10 cellular contexts compared by ENCODE assay signal in genomic region chr20:57476073-57476526, GRCh38. TPM values are rescaled to one million over a fixed set of nuclear protein-coding genes. Genes with fewer than 3 reads are reported as not detected.
DNase-seq lines count a peak whose midpoint lies in the region; ATAC-seq, FAIRE-seq and TF ChIP-seq lines count a peak whose summit lies in the region.
"Had no signal": no experiment of that assay in that cellular context is flagged by ENCODE, and none has a peak within 500 bp of the region (broad histone marks: within the 10 kb centered on the region; RNA-seq: fewer than 3 reads in every experiment).

No MANE protein-coding gene starts in this region.

- H3K4me3 ChIP-seq in Loucy (ENCODE audit: low read length, poor library complexity, severe bottlenecking) = peak overlapping the region; percentile 58
- H3K4me3 ChIP-seq in kidney (ENCODE audit: low read length in 2 of 2) = no peak overlapping the region

- TF ChIP-seq POLR2A in GM12892 (IDR thresholded peaks at IDR 0.05; ENCODE audit: low read depth, low read length) = peak; percentile 63; the same call in 1 of the 2 replicates

- intact Hi-C loops in kidney (cut with DNase I) = no loop called here

- 0 out of 2 replicates have a peak, but pooled peaks have one; percentile 17 for TF ChIP-seq CTCF in Loucy (conservative IDR thresholded peaks at IDR 0.05; ENCODE audit: low read length)
- no peak for TF ChIP-seq CTCF in kidney (IDR thresholded peaks at IDR 0.05; ENCODE audit: borderline replicate concordance, extremely low read depth, insufficient read depth)
- no peak for TF ChIP-seq CTCF in osteocyte (IDR thresholded peaks at IDR 0.05)

- peaks cover 9% of the 10 kb centered on the region for H3K4me1 Mint-ChIP-seq in osteocyte (ENCODE audit: unreplicated experiment)

- FAIRE-seq in GM12892 (lab: Jason Lieb, UNC) (peak; percentile 24), kidney (lab: Jason Lieb, UNC) (no peak)

- H2AFZ ChIP-seq in Loucy (ENCODE audit: low read length) = no peak overlapping the region

- H3K27me3 ChIP-seq in Loucy (ENCODE audit: insufficient read depth, low read length, poor library complexity, severe bottlenecking) = no peaks in the 10 kb centered on the region

- H3K9me3 ChIP-seq in Loucy (ENCODE audit: insufficient read depth, low read depth, low read length) (no peaks in the 10 kb centered on the region), kidney (ENCODE audit: control insufficient read depth in 1 of 2, low read length in 2 of 2) (no peaks in the 10 kb centered on the region)

- no peaks in the 10 kb centered on the region for H3K36me3 Mint-ChIP-seq in osteocyte (ENCODE audit: unreplicated experiment)

- H3K4me2 ChIP-seq in Loucy (ENCODE audit: low read depth, low read length, poor library complexity, severe bottlenecking) = peak overlapping the region; percentile 71

- no peaks in the 10 kb centered on the region for H3K9me3 Mint-ChIP-seq in osteocyte (ENCODE audit: unreplicated experiment)

- H3K79me2 ChIP-seq in Loucy (ENCODE audit: insufficient read depth, low read length) = no peaks in the 10 kb centered on the region

- DNase-seq in GM12892 (ENCODE audit: insufficient read length) (no peak), kidney (peak; percentile 26), HK-2 (ENCODE audit: unreplicated experiment) (no peak), osteocyte (ENCODE audit: extremely low spot score, unreplicated experiment) (no peak), HUDEP-2 (lab: John Stamatoyannopoulos, UW; ENCODE audit: unreplicated experiment in 76 of 76) (no peak)
- DNase-seq in stimulated activated naive CD4-positive, alpha-beta T cell treated with Interleukin-2 at 50 U/mL for 16 hours (lab: John Stamatoyannopoulos, UW) = no peak
- DNase-seq: DMS153, NCI-H1930 had no signal

- H4K20me1 ChIP-seq in Loucy (ENCODE audit: insufficient read depth, low read length, poor library complexity, severe bottlenecking) = no peaks in the 10 kb centered on the region

- peaks cover 19% of the 10 kb centered on the region for H3F3A ChIP-seq in Loucy (ENCODE audit: low read depth)

- no peak overlapping the region for H3K4me3 Mint-ChIP-seq in osteocyte (ENCODE audit: unreplicated experiment)

- no peak overlapping the region for H3K27ac Mint-ChIP-seq in osteocyte (ENCODE audit: unreplicated experiment)

- H3K4me1 ChIP-seq in Loucy (ENCODE audit: insufficient read depth, low read length, poor library complexity, severe bottlenecking) (peaks cover 83% of the 10 kb centered on the region), kidney (ENCODE audit: control insufficient read depth in 1 of 2, insufficient read depth in 1 of 2, low read depth in 1 of 2, low read length in 2 of 2) (no peaks in the 10 kb centered on the region)

- no peak overlapping the region for H3K27ac ChIP-seq in kidney (ENCODE audit: low read depth in 2 of 2, low read length in 2 of 2)

- H3K9ac ChIP-seq in Loucy (ENCODE audit: low read depth, low read length, poor library complexity, severe bottlenecking) (peak overlapping the region; percentile 72), kidney (ENCODE audit: low read length in 2 of 2) (no peak overlapping the region)

- peaks cover 21% of the 10 kb centered on the region for H3K27me3 Mint-ChIP-seq in osteocyte (ENCODE audit: unreplicated experiment)

- ATAC-seq in GM21526 (IDR thresholded peaks at IDR 0.05; ENCODE audit: low FRiP score, unreplicated experiment) = peak; percentile 36

- no peaks in the 10 kb centered on the region for H3K9me2 ChIP-seq in Loucy (replicated peaks; ENCODE audit: low read depth, low read length)

- H3K36me3 ChIP-seq in Loucy (ENCODE audit: insufficient read depth, low read length) (no peaks in the 10 kb centered on the region), kidney (ENCODE audit: control insufficient read depth in 1 of 2, insufficient read depth in 2 of 2, low read length in 2 of 2) (no peaks in the 10 kb centered on the region)

RNA-seq across cellular contexts. Expression of gene CTCFL, which starts 48.8 kb away (rescaled TPM):
- 0.13 TPM for polyA plus RNA-seq in GM12892 (2012; ENCODE audit: missing spikeins)
- not detected for total RNA-seq in kidney
- polyA plus RNA-seq in kidney (ENCODE audit: insufficient read depth, low read depth, low replicate concordance) = not detected
- not detected in 2 replicates for total RNA-seq in osteocyte
